ENCODE assay signal across 17 cellular contexts in the genomic region with DNA sequence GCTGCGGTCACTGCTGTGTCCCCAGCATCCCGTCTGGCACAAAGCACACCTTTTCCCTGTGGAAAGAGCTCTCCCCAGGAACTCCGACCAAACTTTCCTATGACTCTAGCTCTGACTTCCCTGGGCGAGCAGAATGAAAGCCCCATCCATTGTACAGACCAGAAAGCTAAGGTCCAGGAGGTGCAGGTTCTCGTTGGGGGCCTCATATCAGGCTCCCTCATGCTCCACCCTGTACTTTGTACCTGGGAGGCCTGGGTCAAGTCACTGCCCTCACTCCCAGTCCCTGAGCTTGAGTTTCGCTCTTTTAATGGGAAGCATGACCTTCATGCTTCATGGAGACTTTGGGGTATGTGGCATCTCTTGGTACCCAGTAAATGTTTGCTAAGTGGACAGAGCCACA. TPM values are rescaled to one million over a fixed set of nuclear protein-coding genes. Genes with fewer than 3 reads are reported as not detected.
DNase-seq lines count a peak whose midpoint lies in the region; ATAC-seq, FAIRE-seq and TF ChIP-seq lines count a peak whose summit lies in the region.
"Had no signal": no experiment of that assay in that cellular context is flagged by ENCODE, and none has a peak within 500 bp of the region (broad histone marks: within the 10 kb centered on the region; RNA-seq: fewer than 3 reads in every experiment).

No MANE protein-coding gene starts in this region.

- no peaks in the 10 kb centered on the region for H4K20me1 ChIP-seq in PC-3 (ENCODE audit: low read length)

- no peaks in the 10 kb centered on the region for H3K9me2 ChIP-seq in PC-3 (replicated peaks; ENCODE audit: low read length)

- peak overlapping the region; percentile 77 for H3K4me2 ChIP-seq in PC-3 (ENCODE audit: low read length)

- peak overlapping the region; percentile 35; the same call in 1 of the 2 replicates for H3K4me3 ChIP-seq in PC-3 (ENCODE audit: low read length)
- no peak overlapping the region for H3K4me3 ChIP-seq in esophagus (ENCODE audit: low read depth in 1 of 2, low read length in 2 of 2)
- H3K4me3 ChIP-seq in pancreas: no peak overlapping the region

- H3K27me3 ChIP-seq in PC-3 (ENCODE audit: low read length) (no peaks in the 10 kb centered on the region), esophagus (ENCODE audit: control insufficient read depth in 1 of 2, insufficient read depth in 2 of 2, low read length in 2 of 2) (no peaks in the 10 kb centered on the region), pancreas (no peaks in the 10 kb centered on the region)

- ATAC-seq in PC-3 (peak; percentile 16), pancreas (no peak), HG03139 (IDR thresholded peaks at IDR 0.05; ENCODE audit: unreplicated experiment) (no peak), GM21529 (IDR thresholded peaks at IDR 0.05; ENCODE audit: unreplicated experiment) (no peak)
- ATAC-seq: activated CD8-positive, alpha-beta T cell treated with anti-CD3 and anti-CD28 coated beads for 36 hours had no signal

- no TSS peak for BruUV-seq in PC-3 (replicated peaks; lab: Mats Ljungman, UMichigan)

- intact Hi-C loops in PC-3 (cut with micrococcal nuclease): no loop called here
- intact Hi-C loops in pancreas (cut with DNase I): loop anchor here in 1 of 3 donors (5.0 kb wide), 1 partner anchor 100 kb away; no protein-coding TSS in a partner anchor

- H2AFZ ChIP-seq in PC-3 (ENCODE audit: low read length): no peak overlapping the region

- DNase-seq in PC-3 (peak; percentile 33), pancreas (no peak), ecto neural progenitor cell (ENCODE audit: low spot score) (no peak), DMS114 treated with DMSO at 0.1 percent for 48 hours (lab: John Stamatoyannopoulos, UW; ENCODE audit: unreplicated experiment) (no peak)
- DNase-seq: activated CD8-positive, alpha-beta T cell treated with anti-CD3 and anti-CD28 coated beads for 36 hours; Caco-2; cerebellar nuclear complex; NCI-H2081; NCI-H526 treated with DMSO at 0.1 percent for 48 hours; stimulated activated CD4-positive, alpha-beta T cell treated with anti-CD3 and anti-CD28 coated beads, Interleukin-4, amount 100 ng/mL, for 1 hour; T-helper 1 cell; WERI-Rb-1 had no signal

- no peak for TF ChIP-seq CTCF in 22Rv1 (IDR thresholded peaks at IDR 0.05)
- no peak for TF ChIP-seq CTCF in PC-3 (conservative IDR thresholded peaks at IDR 0.05; ENCODE audit: low read depth, low read length)
- no peak for TF ChIP-seq CTCF in pancreas (IDR thresholded peaks at IDR 0.05)

- H3K4me1 ChIP-seq in PC-3 (ENCODE audit: insufficient read depth, low read length) (peaks cover 31% of the 10 kb centered on the region), esophagus (ENCODE audit: control insufficient read depth in 2 of 2, insufficient read depth in 2 of 2, low read length in 1 of 2) (peaks cover 0 to 16% of the 10 kb centered on the region in 2 donors), pancreas (peaks cover 0 to 3% (median 0%) of the 10 kb centered on the region in 3 donors)

- CTCF ChIA-PET in PC-3 (lab: Charles Lee): interaction anchor here (0.6 to 0.9 kb wide), 2 partner anchors 54 to 101 kb away, joined by 3 to 4 read pairs; no protein-coding TSS in a partner anchor

- peak overlapping the region; percentile 55 for H3K9ac ChIP-seq in PC-3 (ENCODE audit: low read length)

- peak overlapping the region; percentile 22; the same call in 1 of the 2 replicates for H3K27ac ChIP-seq in 22Rv1
- peak overlapping the region; percentile 96 for H3K27ac ChIP-seq in PC-3 (ENCODE audit: low read length)
- H3K27ac ChIP-seq in esophagus (ENCODE audit: low read depth in 2 of 2, low read length in 1 of 2): peak overlapping the region; percentile 94
- peak overlapping the region in 3 of 4 donors; percentile 26 to 55 (median 46) for H3K27ac ChIP-seq in pancreas
- H3K27ac ChIP-seq: WERI-Rb-1 had no signal

- 59 to 62% methylated on average over 6 of the region's 6 CpGs for WGBS in esophagus, 2 donors
- WGBS in pancreas, 2 donors: 66 to 80% methylated on average over 6 of the region's 6 CpGs

- no peaks in the 10 kb centered on the region for H3K9me3 ChIP-seq in PC-3 (ENCODE audit: low read length)
- H3K9me3 ChIP-seq in esophagus (ENCODE audit: control insufficient read depth in 2 of 2, insufficient read depth in 1 of 2, low read depth in 1 of 2, low read length in 1 of 2): no peaks in the 10 kb centered on the region
- H3K9me3 ChIP-seq in pancreas: no peaks in the 10 kb centered on the region
- H3K9me3 ChIP-seq: Caco-2 had no signal

- POLR2A ChIA-PET in PC-3 (lab: Charles Lee; ENCODE audit: unreplicated experiment): interaction anchor here (0.6 kb wide), 1 partner anchor 150 kb away, joined by 20 read pairs; no protein-coding TSS in a partner anchor

- no peaks in the 10 kb centered on the region for H3F3A ChIP-seq in PC-3 (ENCODE audit: low read length, unreplicated experiment)

- FAIRE-seq in pancreas (lab: Jason Lieb, UNC): no peak
- FAIRE-seq: G401.6 had no signal

- H3K36me3 ChIP-seq in PC-3 (ENCODE audit: low read depth, low read length) (no peaks in the 10 kb centered on the region), esophagus (ENCODE audit: control insufficient read depth in 2 of 2, insufficient read depth in 2 of 2, low read length in 1 of 2) (no peaks in the 10 kb centered on the region), pancreas (no peaks in the 10 kb centered on the region)

- no peaks in the 10 kb centered on the region for H3K79me2 ChIP-seq in PC-3 (ENCODE audit: low read length)

RNA-seq across cellular contexts. Expression of gene CYTH2, which starts 18.4 kb away (rescaled TPM):
- total RNA-seq in PC-3 (2014; rRNA removed) (50.5 and 58.6 TPM in 2 replicates), pancreas (10 to 100 TPM; 25.4 to 39.2 (median 29.1) TPM)
- polyA plus RNA-seq in esophagus (10 to 100 TPM; 52.2 to 59.3 TPM), pancreas (10 to 100 TPM; 51.7 to 54.2 TPM)

RNA-seq across cellular contexts. Expression of gene LMTK3, which starts 24.1 kb away (rescaled TPM):
- 4.8 and 8.3 TPM in 2 replicates for total RNA-seq in PC-3 (2014; rRNA removed)
- polyA plus RNA-seq in esophagus: 1 to 10 TPM; 2.9 to 7.5 TPM
- total RNA-seq in pancreas: 1 to 10 TPM; 2.3 to 4.1 (median 2.8) TPM
- polyA plus RNA-seq in pancreas: 1 to 10 TPM; 4.1 to 7.7 TPM

RNA-seq across cellular contexts. Expression of gene KCNJ14, which starts 32.2 kb away (rescaled TPM):
- total RNA-seq in PC-3 (2014; rRNA removed) (1.4 and 2.2 TPM in 2 replicates), pancreas (under 1 TPM; 0.20 to 0.56 (median 0.37) TPM)
- polyA plus RNA-seq in esophagus (1 to 10 TPM in 1 of 2 donors, under 1 TPM in 1; 0.54 to 1.0 TPM), pancreas (under 1 TPM; 0.49 to 0.59 TPM)

RNA-seq across cellular contexts. Expression of gene GRWD1, which starts 41.8 kb away (rescaled TPM):
- total RNA-seq in PC-3 (2014; rRNA removed): 33.2 and 46.7 TPM in 2 replicates
- 10 to 100 TPM in 1 of 2 donors, 1 to 10 TPM in 1; 6.2 to 18.1 TPM for polyA plus RNA-seq in esophagus
- total RNA-seq in pancreas: 10 to 100 TPM; 13.0 to 23.1 (median 18.2) TPM
- 10 to 100 TPM in 1 of 2 donors, 1 to 10 TPM in 1; 8.6 to 10.2 TPM for polyA plus RNA-seq in pancreas

Comparison
In these comparisons a context has a peak if more than half of its experiments do, and no peak if none do; other contexts are left out.
1. H3K27ac ChIP-seq: peak in every context shown above with its lines; median percentile 96 in PC-3; 94 in esophagus; 46 in pancreas; 22 in 22Rv1.